In genomic region chr10:63630085-63630927, GRCh38 we compare ENCODE assay signal across 8 cellular contexts.
DNase-seq lines count a peak whose midpoint lies in the region; FAIRE-seq and TF ChIP-seq lines count a peak whose summit lies in the region.

No MANE protein-coding gene starts in this region.

- no peaks in the 10 kb centered on the region for H3K27me3 ChIP-seq in suprapubic skin

- intact Hi-C loops in activated naive CD4-positive, alpha-beta T cell treated with anti-CD3 and anti-CD28 coated beads for 36 hours (cut with micrococcal nuclease) = loop anchor here (1.0 kb wide), 1 partner anchor 90 kb away; no protein-coding TSS in a partner anchor

- DNase-seq in G401 (ENCODE audit: low spot score) = peak; percentile 78
- peak; percentile 87 for DNase-seq in H54 (ENCODE audit: insufficient read length, low spot score)
- DNase-seq in LNCaP clone FGC (ENCODE audit: low read depth) = no peak
- DNase-seq in SIG-M5 treated with dmso at 0.1 percent for 504 hours (lab: John Stamatoyannopoulos, UW; ENCODE audit: unreplicated experiment) = peak; percentile 88
- DNase-seq in activated naive CD4-positive, alpha-beta T cell treated with anti-CD3 and anti-CD28 coated beads for 36 hours = peak; percentile 79
- DNase-seq in germinal center (ENCODE audit: low spot score) = peak; percentile 82
- DNase-seq in nucleus accumbens (lab: John Stamatoyannopoulos, UW) = peak in 55 of 56 donors; percentile 50 to 96 (median 82)
- peak; percentile 94 to 95 for DNase-seq in suprapubic skin (ENCODE audit: low spot score in 2 of 2)

- no peaks in the 10 kb centered on the region for H3K36me3 Mint-ChIP-seq in activated naive CD4-positive, alpha-beta T cell treated with anti-CD3 and anti-CD28 coated beads for 36 hours (ENCODE audit: low read depth)

- peaks cover 36% of the 10 kb centered on the region for H3K4me1 ChIP-seq in suprapubic skin

- H3K4me1 Mint-ChIP-seq in activated naive CD4-positive, alpha-beta T cell treated with anti-CD3 and anti-CD28 coated beads for 36 hours (ENCODE audit: low read depth) = peaks cover 17% of the 10 kb centered on the region

- H3K4me3 ChIP-seq in LNCaP clone FGC (ENCODE audit: low read depth, low read length) (peak overlapping the region; percentile 49), suprapubic skin (peak overlapping the region; percentile 71)

- H3K9me3 Mint-ChIP-seq in activated naive CD4-positive, alpha-beta T cell treated with anti-CD3 and anti-CD28 coated beads for 36 hours = no peaks in the 10 kb centered on the region

- peak overlapping the region; percentile 96 for H3K27ac ChIP-seq in suprapubic skin

- CTCF ChIA-PET in activated naive CD4-positive, alpha-beta T cell treated with anti-CD3 and anti-CD28 coated beads for 36 hours (lab: Charles Lee) = interaction anchor here (0.6 to 6.4 kb wide), 20 partner anchors 14 to 498 kb away, joined by 3 to 77 read pairs (median 4); partner anchors contain the start of gene NRBF2

- TF ChIP-seq CTCF in LNCaP clone FGC (IDR thresholded peaks at IDR 0.05; ENCODE audit: control insufficient read depth, extremely low read depth, insufficient read depth) = no peak
- no peak for TF ChIP-seq CTCF in suprapubic skin (IDR thresholded peaks at IDR 0.05)

- peak; percentile 68 for FAIRE-seq in H54 (lab: Jason Lieb, UNC)

- H3K9me3 ChIP-seq in suprapubic skin = no peaks in the 10 kb centered on the region

- no peak for TF ChIP-seq EP300 in suprapubic skin (IDR thresholded peaks at IDR 0.05)

- peak; percentile 46 for TF ChIP-seq POLR2A in H54 (IDR thresholded peaks at IDR 0.05; ENCODE audit: low read depth, low read length)
- peak in 1 of 2 donors; percentile 76 for TF ChIP-seq POLR2A in suprapubic skin (IDR thresholded peaks at IDR 0.05)

- H3K27ac Mint-ChIP-seq in activated naive CD4-positive, alpha-beta T cell treated with anti-CD3 and anti-CD28 coated beads for 36 hours = peak overlapping the region; percentile 76

- no peaks in the 10 kb centered on the region for H3K36me3 ChIP-seq in suprapubic skin

- 0% methylated on average over 15 of the region's 69 CpGs for WGBS in suprapubic skin

- in situ Hi-C loops in G401 (cut with HindIII; ENCODE audit: low sequenced_read_pairs) = no loop called here

- no peaks in the 10 kb centered on the region for H3K27me3 Mint-ChIP-seq in activated naive CD4-positive, alpha-beta T cell treated with anti-CD3 and anti-CD28 coated beads for 36 hours (ENCODE audit: low read depth)

- H3K4me3 Mint-ChIP-seq in activated naive CD4-positive, alpha-beta T cell treated with anti-CD3 and anti-CD28 coated beads for 36 hours = peak overlapping the region; percentile 87
